ENCODE assay signal across 20 cellular contexts in the genomic region with DNA sequence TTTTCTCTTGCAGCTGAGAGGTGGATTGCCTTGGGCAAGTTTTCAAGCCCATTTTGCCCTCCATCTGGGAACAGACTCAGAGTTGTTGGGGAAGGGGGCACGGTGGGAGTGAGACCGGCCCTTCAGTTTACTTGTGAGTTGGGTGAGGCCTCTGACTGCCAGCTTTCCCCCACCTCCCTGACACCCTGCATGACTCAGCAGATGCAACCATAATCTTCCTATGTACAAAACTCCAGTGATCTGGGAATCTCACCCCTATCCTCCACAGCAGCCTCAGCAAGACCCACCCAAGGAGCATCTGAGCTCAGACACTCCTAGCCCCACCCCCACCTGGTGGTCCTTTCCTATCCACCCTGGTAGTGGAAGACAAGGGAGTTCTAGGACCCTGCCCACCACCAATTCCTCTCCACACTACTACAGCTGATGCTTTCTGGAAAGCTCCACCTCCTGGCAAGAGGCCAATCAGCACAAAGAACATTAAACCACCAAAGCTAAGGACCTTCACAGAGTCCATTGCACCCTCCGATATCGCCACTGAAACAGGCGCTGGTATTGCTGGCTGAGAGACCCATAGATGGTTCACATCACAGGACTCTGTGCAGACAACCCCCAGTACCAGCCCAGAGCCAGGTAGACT.
DNase-seq lines count a peak whose midpoint lies in the region; ATAC-seq, FAIRE-seq and TF ChIP-seq lines count a peak whose summit lies in the region.
"Had no signal": no experiment of that assay in that cellular context is flagged by ENCODE, and none has a peak within 500 bp of the region (broad histone marks: within the 10 kb centered on the region; RNA-seq: fewer than 3 reads in every experiment).

No MANE protein-coding gene starts in this region.

- no peak for TF ChIP-seq EP300 in upper lobe of left lung (IDR thresholded peaks at IDR 0.05)

- no peak for FAIRE-seq in astrocyte (lab: Jason Lieb, UNC)
- FAIRE-seq: G401.6, GM12891, H1, HepG2, HTR-8/SVneo had no signal

- H3K27ac Mint-ChIP-seq in astrocyte (ENCODE audit: unreplicated experiment) = peak overlapping the region; percentile 7
- H3K27ac Mint-ChIP-seq: CD4-positive, CD25-positive, alpha-beta regulatory T cell had no signal

- H3K4me1 ChIP-seq in astrocyte (ENCODE audit: insufficient read depth, low read length) (no peaks in the 10 kb centered on the region), upper lobe of left lung (no peaks in the 10 kb centered on the region)
- H3K4me1 ChIP-seq: BLaER1 treated with 17β-estradiol and CSF1 and Interleukin-3, amounts not matched to agents 10 nM and 100 nM; HAP-1 had no signal

- no peaks in the 10 kb centered on the region for H3K36me3 ChIP-seq in astrocyte (ENCODE audit: insufficient read depth, low read length)
- no peaks in the 10 kb centered on the region for H3K36me3 ChIP-seq in upper lobe of left lung
- H3K36me3 ChIP-seq: BLaER1 treated with 17β-estradiol and CSF1 and Interleukin-3, amounts not matched to agents 10 nM and 100 nM; HAP-1 had no signal

- H4K20me1 ChIP-seq in astrocyte (ENCODE audit: insufficient read depth, low read length) = no peaks in the 10 kb centered on the region
- H4K20me1 ChIP-seq: BLaER1 treated with 17β-estradiol and CSF1 and Interleukin-3, amounts not matched to agents 10 nM and 100 nM had no signal

- no peak overlapping the region for H3K4me3 Mint-ChIP-seq in astrocyte (ENCODE audit: unreplicated experiment)
- H3K4me3 Mint-ChIP-seq: CD4-positive, CD25-positive, alpha-beta regulatory T cell had no signal

- H3K27me3 Mint-ChIP-seq in astrocyte (ENCODE audit: low read depth, unreplicated experiment) = peaks cover 1% of the 10 kb centered on the region

- ATAC-seq in upper lobe of left lung (ENCODE audit: low FRiP score in 2 of 2) = no peak
- ATAC-seq: HepG2 had no signal

- no peaks in the 10 kb centered on the region for H3K79me2 ChIP-seq in astrocyte (ENCODE audit: insufficient read depth, low read length)

- H3K9ac ChIP-seq in astrocyte (ENCODE audit: low read length) = no peak overlapping the region
- H3K9ac ChIP-seq: BLaER1 treated with 17β-estradiol and CSF1 and Interleukin-3, amounts not matched to agents 10 nM and 100 nM had no signal

- no peaks in the 10 kb centered on the region for H3K9me3 Mint-ChIP-seq in astrocyte (ENCODE audit: unreplicated experiment)

- no peak overlapping the region for H3K27ac ChIP-seq in astrocyte (ENCODE audit: low read depth, low read length)
- H3K27ac ChIP-seq in upper lobe of left lung = no peak overlapping the region
- H3K27ac ChIP-seq: BLaER1 treated with 17β-estradiol and CSF1 and Interleukin-3, amounts not matched to agents 10 nM and 100 nM had no signal

- no peak overlapping the region for H3K4me2 ChIP-seq in astrocyte (ENCODE audit: low read length)
- H3K4me2 ChIP-seq: BLaER1 treated with 17β-estradiol and CSF1 and Interleukin-3, amounts not matched to agents 10 nM and 100 nM had no signal

- DNase-seq in HT1080 (ENCODE audit: low read depth) (peak; percentile 2), NCI-H69 (lab: John Stamatoyannopoulos, UW) (peak; percentile 0), astrocyte (ENCODE audit: low read depth) (no peak), erythroblast (lab: John Stamatoyannopoulos, UW) (peak; percentile 60 to 65), NCI-H2171 treated with DMSO at 0.1 percent for 48 hours (lab: John Stamatoyannopoulos, UW) (no peak), upper lobe of left lung (no peak), NCI-H1092 (lab: John Stamatoyannopoulos, UW) (no peak)
- DNase-seq: ACHN; Calu3; CD4-positive, CD25-positive, alpha-beta regulatory T cell; DMS 273 treated with DMSO at 0.1 percent for 48 hours; DMS79 treated with DMSO at 0.1 percent for 48 hours; EL had no signal

- no peaks in the 10 kb centered on the region for H3K4me1 Mint-ChIP-seq in astrocyte (ENCODE audit: low read depth, unreplicated experiment)

- H3K27me3 ChIP-seq in astrocyte (ENCODE audit: insufficient read depth, low read length) (no peaks in the 10 kb centered on the region), upper lobe of left lung (no peaks in the 10 kb centered on the region)

- H3K9me3 ChIP-seq in astrocyte (ENCODE audit: insufficient read depth, low read depth, low read length) (no peaks in the 10 kb centered on the region), upper lobe of left lung (no peaks in the 10 kb centered on the region)

- no peak for TF ChIP-seq CTCF in astrocyte (IDR thresholded peaks at IDR 0.05; ENCODE audit: insufficient read depth, low read depth, low read length)
- TF ChIP-seq CTCF in upper lobe of left lung (IDR thresholded peaks at IDR 0.05) = no peak

- 88% methylated on average over 5 of the region's 5 CpGs; no CpG with 5 or more reads in 1 of the 2 donors for WGBS in upper lobe of left lung, 2 donors

- H3K36me3 Mint-ChIP-seq in astrocyte (ENCODE audit: low read depth, unreplicated experiment) = no peaks in the 10 kb centered on the region
- H3K36me3 Mint-ChIP-seq: CD4-positive, CD25-positive, alpha-beta regulatory T cell had no signal

- H2AFZ ChIP-seq in astrocyte (ENCODE audit: low read depth, low read length) = no peak overlapping the region

- TF ChIP-seq POLR2A in erythroblast (IDR thresholded peaks at IDR 0.05; ENCODE audit: low read length) (no peak), upper lobe of left lung (IDR thresholded peaks at IDR 0.05) (no peak)

- H3K4me3 ChIP-seq in astrocyte (ENCODE audit: insufficient read depth, low read depth, low read length) = no peak overlapping the region
- H3K4me3 ChIP-seq in upper lobe of left lung = no peak overlapping the region
- H3K4me3 ChIP-seq: BLaER1 treated with 17β-estradiol and CSF1 and Interleukin-3, amounts not matched to agents 10 nM and 100 nM; HAP-1 had no signal

Comparison
In these comparisons a context has a peak if more than half of its experiments do, and no peak if none do; other contexts are left out.
1. DNase-seq: peak in HT1080 (single experiment), NCI-H69 (single experiment) and erythroblast (2 of 2); none in astrocyte (single experiment), NCI-H2171 treated with DMSO at 0.1 percent for 48 hours (single experiment), upper lobe of left lung (0 of 2) and NCI-H1092 (single experiment).